Comparison of ENCODE assay signal across 1 cellular context in genomic region chrX:125605145-125605544, GRCh38.
TF ChIP-seq lines count a peak whose summit lies in the region.

No MANE protein-coding gene starts in this region.

TF ChIP-seq in HepG2, 621 proteins besides CTCF, POLR2A, EP300 and RAD21 (continued from another document):
- no peak for TF ChIP-seq ZNF275 (CRISPR knock-in tag; IDR thresholded peaks at IDR 0.05; ENCODE audit: borderline replicate concordance)
